20 cellular contexts compared by ENCODE assay signal in the genomic region with DNA sequence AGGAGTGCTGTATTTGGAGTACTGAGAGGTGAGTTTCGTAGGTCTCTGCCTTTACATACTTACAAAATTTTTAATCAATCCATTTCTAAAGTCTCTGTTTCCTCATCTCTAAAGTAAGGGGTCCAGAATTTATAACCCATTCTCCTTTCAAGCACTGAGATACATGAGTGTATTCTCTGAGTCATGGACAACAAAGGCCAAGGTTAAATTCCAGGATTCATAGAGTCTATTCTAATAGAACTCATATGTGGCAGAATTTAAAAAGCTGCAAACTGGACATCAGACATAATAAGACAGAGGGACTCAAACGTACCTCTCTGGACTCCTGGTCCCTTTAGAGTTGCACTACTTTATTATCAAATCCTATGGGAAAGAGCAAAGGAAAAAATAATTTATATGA.
"Had no signal": no experiment of that assay in that cellular context is flagged by ENCODE, and none has a peak within 500 bp of the region (broad histone marks: within the 10 kb centered on the region; RNA-seq: fewer than 3 reads in every experiment).

No MANE protein-coding gene starts in this region.

- H3K36me3 Mint-ChIP-seq: naive thymus-derived CD4-positive, alpha-beta T cell; type B pancreatic cell had no signal

- H3K4me1 Mint-ChIP-seq: naive thymus-derived CD4-positive, alpha-beta T cell had no signal

- H3K9me3 ChIP-seq: esophagus muscularis mucosa, left ventricle myocardium inferior, neutrophil had no signal

- H3K27me3 ChIP-seq: esophagus muscularis mucosa, hepatocyte, neutrophil had no signal

- H3K4me1 ChIP-seq: left ventricle myocardium inferior had no signal

- H3K36me3 ChIP-seq: esophagus muscularis mucosa, left ventricle myocardium inferior, neutrophil had no signal

- H3K27ac ChIP-seq: epithelial cell of prostate, esophagus muscularis mucosa, hepatocyte, left ventricle myocardium inferior, neutrophil had no signal

- H3K4me3 ChIP-seq: esophagus muscularis mucosa, hepatocyte, left ventricle myocardium inferior, lung, skin epidermis had no signal

- H3K9me3 Mint-ChIP-seq: dendritic cell treated with granulocyte-macrophage colony-stimulating factor and Interleukin-4, amounts not matched to agents 40 ng/mL and 50 ng/mL, for 4 days; effector memory CD8-positive, alpha-beta T cell; type B pancreatic cell had no signal

- H3K27ac Mint-ChIP-seq: dendritic cell treated with granulocyte-macrophage colony-stimulating factor and Interleukin-4, amounts not matched to agents 40 ng/mL and 50 ng/mL, for 4 days; effector memory CD8-positive, alpha-beta T cell; naive thymus-derived CD4-positive, alpha-beta T cell; type B pancreatic cell had no signal

- DNase-seq: effector memory CD8-positive, alpha-beta T cell; foreskin melanocyte; head of caudate nucleus; kidney; left cardiac atrium; left ventricle myocardium inferior; mesendoderm; naive thymus-derived CD4-positive, alpha-beta T cell; posterior cingulate gyrus; stimulated activated CD4-positive, alpha-beta T cell treated with anti-CD3 and anti-CD28 coated beads, Interleukin-2, amount 100 ng/mL, for 24 hours; stimulated activated naive CD4-positive, alpha-beta T cell had no signal

- H3K4me3 Mint-ChIP-seq: dendritic cell treated with granulocyte-macrophage colony-stimulating factor and Interleukin-4, amounts not matched to agents 40 ng/mL and 50 ng/mL, for 4 days; effector memory CD8-positive, alpha-beta T cell; naive thymus-derived CD4-positive, alpha-beta T cell; type B pancreatic cell had no signal

- ATAC-seq: effector memory CD8-positive, alpha-beta T cell; left cardiac atrium; naive thymus-derived CD4-positive, alpha-beta T cell; sciatic nerve had no signal

- H3K27me3 Mint-ChIP-seq: dendritic cell treated with granulocyte-macrophage colony-stimulating factor and Interleukin-4, amounts not matched to agents 40 ng/mL and 50 ng/mL, for 4 days had no signal
